ENCODE assay signal across 1 cellular context in genomic region chr1:239306426-239306825, GRCh38.
TF ChIP-seq lines count a peak whose summit lies in the region.

No MANE protein-coding gene starts in this region.

TF ChIP-seq in SK-N-SH, 30 proteins besides CTCF, POLR2A, EP300 and RAD21 (continued from another document):
- TF ChIP-seq ZBTB33 (IDR thresholded peaks at IDR 0.05; ENCODE audit: borderline replicate concordance, low read depth) (no peak), NRF1 (IDR thresholded peaks at IDR 0.05; ENCODE audit: low read depth, low read length) (no peak), PBX3 (IDR thresholded peaks at IDR 0.05) (no peak), FOXM1 (IDR thresholded peaks at IDR 0.05; ENCODE audit: low read depth) (no peak), TAF1 (IDR thresholded peaks at IDR 0.05; ENCODE audit: borderline replicate concordance, low read depth, low read length) (no peak), NFIC (IDR thresholded peaks at IDR 0.05; ENCODE audit: borderline replicate concordance) (no peak), YY1 (IDR thresholded peaks at IDR 0.05; ENCODE audit: low read depth) (no peak)
